In genomic region chr7:70307544-70308106, GRCh38 we compare ENCODE assay signal across 21 cellular contexts.
DNase-seq lines count a peak whose midpoint lies in the region; ATAC-seq and TF ChIP-seq lines count a peak whose summit lies in the region.
"Had no signal": no experiment of that assay in that cellular context is flagged by ENCODE, and none has a peak within 500 bp of the region (broad histone marks: within the 10 kb centered on the region; RNA-seq: fewer than 3 reads in every experiment).

No MANE protein-coding gene starts in this region.

- H3K27ac ChIP-seq in left lung: no peak overlapping the region
- no peak overlapping the region for H3K27ac ChIP-seq in adrenal gland
- H3K27ac ChIP-seq: C4-2B, heart right ventricle, uterus had no signal

- POLR2A ChIA-PET in activated naive CD8-positive, alpha-beta T cell treated with anti-CD3 and anti-CD28 coated beads, Interleukin-2, amount 10 ng/mL, durations not matched to agents 7 days and 5 days (lab: Charles Lee): interaction anchor here (0.6 kb wide), 1 partner anchor 9 kb away, joined by 4 read pairs; no protein-coding TSS in a partner anchor

- H3K27me3 ChIP-seq in left lung (no peaks in the 10 kb centered on the region), adrenal gland (no peaks in the 10 kb centered on the region)
- H3K27me3 ChIP-seq: heart right ventricle, uterus had no signal

- intact Hi-C loops in left lung (cut with DNase I) (no loop called here), adrenal gland (cut with DNase I) (no loop called here)

- H3K4me1 Mint-ChIP-seq in activated naive CD8-positive, alpha-beta T cell treated with anti-CD3 and anti-CD28 coated beads, Interleukin-2, amount 10 ng/mL, durations not matched to agents 7 days and 5 days: peaks cover 28% of the 10 kb centered on the region
- peaks cover 22% of the 10 kb centered on the region for H3K4me1 Mint-ChIP-seq in activated naive CD8-positive, alpha-beta T cell treated with anti-CD3 and anti-CD28 coated beads, Interleukin-2, amount 50 U/mL, for 24 hours
- H3K4me1 Mint-ChIP-seq: activated naive CD4-positive, alpha-beta T cell treated with anti-CD3 and anti-CD28 coated beads, Interleukin-2, amount 50 U/mL, for 24 hours; naive B cell; WTC11 had no signal

- H3K4me3 ChIP-seq in left lung (no peak overlapping the region), adrenal gland (no peak overlapping the region)
- H3K4me3 ChIP-seq: heart right ventricle, uterus had no signal

- no peak for DNase-seq in activated naive CD8-positive, alpha-beta T cell treated with anti-CD3 and anti-CD28 coated beads, Interleukin-2, amount 10 ng/mL, durations not matched to agents 7 days and 5 days
- DNase-seq in activated naive CD8-positive, alpha-beta T cell treated with anti-CD3 and anti-CD28 coated beads, Interleukin-2, amount 50 U/mL, for 24 hours: no peak
- peak; percentile 10 for DNase-seq in amniotic epithelial cell (ENCODE audit: low read depth)
- no peak for DNase-seq in left lung
- no peak for DNase-seq in NCI-H1092 treated with DMSO at 0.1 percent for 48 hours (lab: John Stamatoyannopoulos, UW)
- DNase-seq in adrenal gland: no peak
- DNase-seq: activated T-cell treated with anti-CD3 and anti-CD28 coated beads, Interleukin-2, amount 50 U/mL, for 24 hours; DMS153; foreskin fibroblast; heart right ventricle; naive B cell; NCI-H446 treated with DMSO at 0.1 percent for 48 hours; retina; substantia nigra; T1000; uterus had no signal

- H3K27ac Mint-ChIP-seq in activated naive CD8-positive, alpha-beta T cell treated with anti-CD3 and anti-CD28 coated beads, Interleukin-2, amount 10 ng/mL, durations not matched to agents 7 days and 5 days: no peak overlapping the region
- H3K27ac Mint-ChIP-seq in activated naive CD8-positive, alpha-beta T cell treated with anti-CD3 and anti-CD28 coated beads, Interleukin-2, amount 50 U/mL, for 24 hours: no peak overlapping the region
- H3K27ac Mint-ChIP-seq: activated naive CD4-positive, alpha-beta T cell treated with anti-CD3 and anti-CD28 coated beads, Interleukin-2, amount 50 U/mL, for 24 hours; activated T-cell treated with anti-CD3 and anti-CD28 coated beads, Interleukin-2, amount 50 U/mL, for 24 hours; naive B cell; WTC11 had no signal

- H3K36me3 Mint-ChIP-seq in activated naive CD8-positive, alpha-beta T cell treated with anti-CD3 and anti-CD28 coated beads, Interleukin-2, amount 10 ng/mL, durations not matched to agents 7 days and 5 days: no peaks in the 10 kb centered on the region
- no peaks in the 10 kb centered on the region for H3K36me3 Mint-ChIP-seq in activated naive CD8-positive, alpha-beta T cell treated with anti-CD3 and anti-CD28 coated beads, Interleukin-2, amount 50 U/mL, for 24 hours (ENCODE audit: low read depth)
- H3K36me3 Mint-ChIP-seq: activated naive CD4-positive, alpha-beta T cell treated with anti-CD3 and anti-CD28 coated beads, Interleukin-2, amount 50 U/mL, for 24 hours; WTC11 had no signal

- H3K27me3 Mint-ChIP-seq in activated naive CD8-positive, alpha-beta T cell treated with anti-CD3 and anti-CD28 coated beads, Interleukin-2, amount 10 ng/mL, durations not matched to agents 7 days and 5 days: peaks cover 5% of the 10 kb centered on the region
- no peaks in the 10 kb centered on the region for H3K27me3 Mint-ChIP-seq in activated naive CD8-positive, alpha-beta T cell treated with anti-CD3 and anti-CD28 coated beads, Interleukin-2, amount 50 U/mL, for 24 hours
- H3K27me3 Mint-ChIP-seq: activated naive CD4-positive, alpha-beta T cell treated with anti-CD3 and anti-CD28 coated beads, Interleukin-2, amount 50 U/mL, for 24 hours; activated T-cell treated with anti-CD3 and anti-CD28 coated beads, Interleukin-2, amount 50 U/mL, for 24 hours; naive B cell had no signal

- no peaks in the 10 kb centered on the region for H3K36me3 ChIP-seq in left lung
- H3K36me3 ChIP-seq in adrenal gland (replicated peaks in 1 of 2): no peaks in the 10 kb centered on the region
- H3K36me3 ChIP-seq: heart right ventricle, uterus had no signal

- H3K9me3 ChIP-seq in left lung: no peaks in the 10 kb centered on the region
- H3K9me3 ChIP-seq in adrenal gland (replicated peaks in 1 of 3): no peaks in the 10 kb centered on the region
- H3K9me3 ChIP-seq: heart right ventricle, uterus had no signal

- H3K4me1 ChIP-seq in left lung (no peaks in the 10 kb centered on the region), adrenal gland (replicated peaks in 1 of 2) (no peaks in the 10 kb centered on the region)
- H3K4me1 ChIP-seq: heart right ventricle, uterus had no signal

- TF ChIP-seq CTCF in left lung (IDR thresholded peaks at IDR 0.05): no peak
- no peak for TF ChIP-seq CTCF in adrenal gland (IDR thresholded peaks at IDR 0.05)

- no peak for ATAC-seq in activated naive CD8-positive, alpha-beta T cell treated with anti-CD3 and anti-CD28 coated beads, Interleukin-2, amount 10 ng/mL, durations not matched to agents 7 days and 5 days (ENCODE audit: low read depth)
- no peak for ATAC-seq in activated naive CD8-positive, alpha-beta T cell treated with anti-CD3 and anti-CD28 coated beads, Interleukin-2, amount 50 U/mL, for 24 hours
- ATAC-seq in left lung (peak; percentile 25), HG02840 (IDR thresholded peaks at IDR 0.05; ENCODE audit: low FRiP score, unreplicated experiment) (no peak)
- ATAC-seq: heart right ventricle, SK-N-SH treated with all-trans-retinoic acid at 6 μM for 48 hours, WTC11 had no signal

- peak overlapping the region; percentile 0 for H3K4me3 Mint-ChIP-seq in activated naive CD8-positive, alpha-beta T cell treated with anti-CD3 and anti-CD28 coated beads, Interleukin-2, amount 10 ng/mL, durations not matched to agents 7 days and 5 days
- H3K4me3 Mint-ChIP-seq in activated naive CD8-positive, alpha-beta T cell treated with anti-CD3 and anti-CD28 coated beads, Interleukin-2, amount 50 U/mL, for 24 hours: no peak overlapping the region
- H3K4me3 Mint-ChIP-seq: activated naive CD4-positive, alpha-beta T cell treated with anti-CD3 and anti-CD28 coated beads, Interleukin-2, amount 50 U/mL, for 24 hours; activated T-cell treated with anti-CD3 and anti-CD28 coated beads, Interleukin-2, amount 50 U/mL, for 24 hours; naive B cell; WTC11 had no signal

- 86 to 94% (median 91%) methylated on average over 3 of the region's 3 CpGs for WGBS in adrenal gland, 4 donors

- TF ChIP-seq POLR2A in adrenal gland (IDR thresholded peaks at IDR 0.05): no peak

- H3K9me3 Mint-ChIP-seq in activated naive CD8-positive, alpha-beta T cell treated with anti-CD3 and anti-CD28 coated beads, Interleukin-2, amount 10 ng/mL, durations not matched to agents 7 days and 5 days: peaks cover 8% of the 10 kb centered on the region
- no peaks in the 10 kb centered on the region for H3K9me3 Mint-ChIP-seq in activated naive CD8-positive, alpha-beta T cell treated with anti-CD3 and anti-CD28 coated beads, Interleukin-2, amount 50 U/mL, for 24 hours
- H3K9me3 Mint-ChIP-seq: naive B cell, WTC11 had no signal
